22 cellular contexts compared by ENCODE assay signal in the genomic region with DNA sequence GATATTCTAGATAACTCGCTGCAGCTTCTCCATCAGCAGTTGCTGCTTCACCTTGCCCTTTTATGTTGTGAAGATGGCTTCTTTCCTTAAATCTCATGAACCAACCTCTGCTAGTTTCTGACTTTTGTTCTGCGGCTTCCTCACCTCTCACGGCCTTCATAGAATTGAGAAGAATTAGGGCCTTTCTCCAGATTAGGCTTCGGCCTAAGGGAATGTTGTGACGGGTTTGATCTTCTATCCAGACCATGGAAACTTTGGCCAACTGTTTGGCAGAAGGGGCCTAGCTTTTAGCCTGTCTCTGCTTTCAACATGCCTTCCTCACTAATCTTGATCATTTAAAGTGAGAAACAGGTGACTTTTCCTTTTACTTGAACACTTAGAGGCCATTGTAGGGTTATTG.
"Had no signal": no experiment of that assay in that cellular context is flagged by ENCODE, and none has a peak within 500 bp of the region (broad histone marks: within the 10 kb centered on the region; RNA-seq: fewer than 3 reads in every experiment).

No MANE protein-coding gene starts in this region.

- H3K4me3 ChIP-seq: colonic mucosa, esophagus squamous epithelium, gastrocnemius medialis, heart right ventricle, left lung, lower lobe of right lung had no signal

- H3K4me1 ChIP-seq: colonic mucosa, left lung had no signal

- H3K27ac ChIP-seq: colonic mucosa, epithelial cell of prostate, esophagus squamous epithelium, gastrocnemius medialis, heart right ventricle, left lung, lower lobe of right lung had no signal

- DNase-seq: colonic mucosa; cortex of kidney; effector CD8-positive, alpha-beta T cell; effector memory CD8-positive, alpha-beta T cell; endodermal cell; erythroblast; esophagus squamous epithelium; foreskin fibroblast; foreskin melanocyte; gastrocnemius medialis; glutamatergic neuron; heart right ventricle; hippocampal formation; left cardiac atrium; left lung; left ventricle myocardium superior; lower lobe of right lung; mammary epithelial cell; mesendoderm; midbrain had no signal

- H3K9me3 ChIP-seq: colonic mucosa, esophagus squamous epithelium, gastrocnemius medialis, heart right ventricle, left lung, lower lobe of right lung had no signal

- ATAC-seq: effector memory CD8-positive, alpha-beta T cell; esophagus mucosa; gastrocnemius medialis; heart right ventricle; left cardiac atrium; left lung; left ventricle myocardium superior; lower lobe of right lung had no signal

- H3K27me3 ChIP-seq: colonic mucosa, esophagus squamous epithelium, gastrocnemius medialis, heart right ventricle, left lung had no signal

- H3K36me3 ChIP-seq: colonic mucosa, esophagus squamous epithelium, gastrocnemius medialis, heart right ventricle, left lung, lower lobe of right lung had no signal
